ENCODE assay signal across 10 cellular contexts in genomic region chr15:46297766-46298165, GRCh38.
DNase-seq lines count a peak whose midpoint lies in the region; ATAC-seq lines count a peak whose summit lies in the region.
"Had no signal": no experiment of that assay in that cellular context is flagged by ENCODE, and none has a peak within 500 bp of the region (broad histone marks: within the 10 kb centered on the region; RNA-seq: fewer than 3 reads in every experiment).

No MANE protein-coding gene starts in this region.

- H3K9me3 Mint-ChIP-seq in stimulated activated naive B cell treated with anti-CD40 and anti-IgM and Interleukin-4, amounts not matched to agents 10 μg/mL and 1 μg/mL and 100 μg/mL, for 72 hours, result peaks cover 0 to 2% of the 10 kb centered on the region in 2 donors

- H3K27ac Mint-ChIP-seq in stimulated activated naive B cell treated with anti-CD40 and anti-IgM and Interleukin-4, amounts not matched to agents 10 μg/mL and 1 μg/mL and 100 μg/mL, for 72 hours, result peak overlapping the region; percentile 86

- H3K4me3 Mint-ChIP-seq in stimulated activated naive B cell treated with anti-CD40 and anti-IgM and Interleukin-4, amounts not matched to agents 10 μg/mL and 1 μg/mL and 100 μg/mL, for 72 hours, result peak overlapping the region; percentile 25 to 46

- H3K4me1 Mint-ChIP-seq in stimulated activated naive B cell treated with anti-CD40 and anti-IgM and Interleukin-4, amounts not matched to agents 10 μg/mL and 1 μg/mL and 100 μg/mL, for 72 hours, result peaks cover 13 to 23% of the 10 kb centered on the region in 2 donors

- H3K27me3 Mint-ChIP-seq in stimulated activated naive B cell treated with anti-CD40 and anti-IgM and Interleukin-4, amounts not matched to agents 10 μg/mL and 1 μg/mL and 100 μg/mL, for 72 hours, result peaks cover 4% of the 10 kb centered on the region in 2 donors

- DNase-seq in MV-4-11 (lab: John Stamatoyannopoulos, UW) (peak; percentile 89), retina (no peak), NCI-H2107 treated with DMSO at 0.1 percent for 48 hours (lab: John Stamatoyannopoulos, UW; ENCODE audit: unreplicated experiment) (no peak)
- DNase-seq in stimulated activated naive B cell treated with anti-CD40 and anti-IgM and Interleukin-4, amounts not matched to agents 10 μg/mL and 1 μg/mL and 100 μg/mL, for 72 hours, result no peak
- no peak for DNase-seq in activated CD4-positive, alpha-beta T cell treated with anti-CD3 and anti-CD28 coated beads, Interleukin-2, amount 50 U/mL, for 48 hours
- DNase-seq: DMS 273 treated with DMSO at 0.1 percent for 48 hours; NCI-H226; stimulated activated CD8-positive, alpha-beta memory T cell treated with anti-CD3 and anti-CD28 coated beads, Interleukin-4, amount 100 ng/mL, for 48 hours had no signal

- no peaks in the 10 kb centered on the region for H3K36me3 Mint-ChIP-seq in stimulated activated naive B cell treated with anti-CD40 and anti-IgM and Interleukin-4, amounts not matched to agents 10 μg/mL and 1 μg/mL and 100 μg/mL, for 72 hours

- ATAC-seq in GM19397 (IDR thresholded peaks at IDR 0.05; ENCODE audit: unreplicated experiment) (peak; percentile 94), HG03025 (IDR thresholded peaks at IDR 0.05; ENCODE audit: low FRiP score, unreplicated experiment) (peak; percentile 86)
- peak; percentile 93 for ATAC-seq in stimulated activated naive B cell treated with anti-CD40 and anti-IgM and Interleukin-4, amounts not matched to agents 10 μg/mL and 1 μg/mL and 100 μg/mL, for 72 hours (replicated peaks)
